ENCODE assay signal across 29 cellular contexts in genomic region chr18:58639237-58639636, GRCh38. TPM values are rescaled to one million over a fixed set of nuclear protein-coding genes. Genes with fewer than 3 reads are reported as not detected.
DNase-seq lines count a peak whose midpoint lies in the region; ATAC-seq and TF ChIP-seq lines count a peak whose summit lies in the region.
"Had no signal": no experiment of that assay in that cellular context is flagged by ENCODE, and none has a peak within 500 bp of the region (broad histone marks: within the 10 kb centered on the region; RNA-seq: fewer than 3 reads in every experiment).

No MANE protein-coding gene starts in this region.

- TF ChIP-seq CTCF in MCF 10A (IDR thresholded peaks at IDR 0.05; ENCODE audit: unreplicated experiment), result no peak
- TF ChIP-seq CTCF in breast epithelium (IDR thresholded peaks at IDR 0.05), result no peak
- no peak for TF ChIP-seq CTCF in hepatocyte (IDR thresholded peaks at IDR 0.05; ENCODE audit: poor library complexity)

- H3K27me3 Mint-ChIP-seq in MCF 10A (ENCODE audit: insufficient read depth, unreplicated experiment), result no peaks in the 10 kb centered on the region
- no peaks in the 10 kb centered on the region for H3K27me3 Mint-ChIP-seq in activated T-helper 17 cell treated with anti-CD3 and anti-CD28 coated beads, Interleukin-2, amount 50 U/mL, for 72 hours
- H3K27me3 Mint-ChIP-seq: activated CD4-positive, alpha-beta T cell treated with anti-CD3 and anti-CD28 coated beads, Interleukin-2, amount 10 ng/mL, durations not matched to agents 7 days and 5 days; memory B cell had no signal

- no peak for DNase-seq in MCF 10A (ENCODE audit: unreplicated experiment)
- no peak for DNase-seq in breast epithelium (ENCODE audit: low spot score in 2 of 2)
- DNase-seq in SK-N-MC (ENCODE audit: low read depth, low spot score), result no peak
- DNase-seq in hepatocyte (ENCODE audit: low spot score), result no peak
- DNase-seq in AML-193 (lab: John Stamatoyannopoulos, UW), result no peak
- no peak for DNase-seq in amygdala (lab: John Stamatoyannopoulos, UW)
- DNase-seq: activated CD4-positive, alpha-beta T cell treated with anti-CD3 and anti-CD28 coated beads, Interleukin-2, amount 10 ng/mL, durations not matched to agents 7 days and 5 days; activated naive CD4-positive, alpha-beta T cell treated with Interleukin-2 at 50 U/mL for 16 hours; activated T-cell treated with anti-CD3 and anti-CD28 coated beads, Interleukin-2, amount 50 U/mL, for 48 hours; adrenal gland; cortex of kidney; DMS153; NCI-H1417; NCI-H2227 treated with DMSO at 0.1 percent for 48 hours; NCI-H748 treated with DMSO at 0.1 percent for 48 hours; stimulated activated naive CD8-positive, alpha-beta T cell treated with anti-CD3 and anti-CD28 coated beads, Interleukin-15, Interleukin-2, amounts not matched to agents 100 U/mL and 50 U/mL, for 24 hours; SW 1271; T-helper 9 cell; uterus; WERI-Rb-1 had no signal

- no TSS peak for BruUV-seq in MCF 10A (replicated peaks; lab: Mats Ljungman, UMichigan)

- no peaks in the 10 kb centered on the region for H3K4me1 ChIP-seq in breast epithelium
- peaks cover 15% of the 10 kb centered on the region for H3K4me1 ChIP-seq in hepatocyte (ENCODE audit: insufficient read depth)
- H3K4me1 ChIP-seq: adrenal gland, uterus had no signal

- H3K4me3 Mint-ChIP-seq in MCF 10A (ENCODE audit: unreplicated experiment), result peak overlapping the region; percentile 10
- H3K4me3 Mint-ChIP-seq in activated T-helper 17 cell treated with anti-CD3 and anti-CD28 coated beads, Interleukin-2, amount 50 U/mL, for 72 hours, result no peak overlapping the region
- H3K4me3 Mint-ChIP-seq: activated CD4-positive, alpha-beta T cell treated with anti-CD3 and anti-CD28 coated beads, Interleukin-2, amount 10 ng/mL, durations not matched to agents 7 days and 5 days; memory B cell had no signal

- ATAC-seq in activated T-helper 17 cell treated with anti-CD3 and anti-CD28 coated beads, Interleukin-2, amount 50 U/mL, for 72 hours (replicated peaks), result no peak
- no peak for ATAC-seq in GM19328 (IDR thresholded peaks at IDR 0.05; ENCODE audit: unreplicated experiment)
- ATAC-seq: Right ventricle myocardium inferior had no signal

- H3K27ac Mint-ChIP-seq in MCF 10A (ENCODE audit: low read depth, unreplicated experiment), result no peak overlapping the region
- no peak overlapping the region for H3K27ac Mint-ChIP-seq in activated T-helper 17 cell treated with anti-CD3 and anti-CD28 coated beads, Interleukin-2, amount 50 U/mL, for 72 hours
- H3K27ac Mint-ChIP-seq: activated CD4-positive, alpha-beta T cell treated with anti-CD3 and anti-CD28 coated beads, Interleukin-2, amount 10 ng/mL, durations not matched to agents 7 days and 5 days had no signal

- H4K20me1 ChIP-seq in hepatocyte (ENCODE audit: insufficient read depth, poor library complexity, severe bottlenecking), result no peaks in the 10 kb centered on the region

- H2AFZ ChIP-seq in hepatocyte, result no peak overlapping the region

- CTCF ChIA-PET in MCF 10A (lab: Yijun Ruan, JAX), result interaction anchor here (1.1 kb wide), 1 partner anchor 14 kb away, joined by 3 read pairs; no protein-coding TSS in a partner anchor

- H3K36me3 ChIP-seq in breast epithelium (no peaks in the 10 kb centered on the region), SK-N-MC (ENCODE audit: insufficient read depth, low read length) (no peaks in the 10 kb centered on the region), hepatocyte (replicated peaks; ENCODE audit: insufficient read depth, low read depth) (no peaks in the 10 kb centered on the region)
- H3K36me3 ChIP-seq: adrenal gland, neutrophil, thoracic aorta, uterus, WERI-Rb-1 had no signal

- peaks cover 7% of the 10 kb centered on the region for H3K36me3 Mint-ChIP-seq in MCF 10A (ENCODE audit: insufficient read depth, unreplicated experiment)
- H3K36me3 Mint-ChIP-seq in activated T-helper 17 cell treated with anti-CD3 and anti-CD28 coated beads, Interleukin-2, amount 50 U/mL, for 72 hours (ENCODE audit: low read depth), result no peaks in the 10 kb centered on the region
- H3K36me3 Mint-ChIP-seq: memory B cell had no signal

- TF ChIP-seq POLR2A in breast epithelium (IDR thresholded peaks at IDR 0.05), result no peak

- H3K9me2 ChIP-seq in hepatocyte (replicated peaks; ENCODE audit: insufficient read depth), result no peaks in the 10 kb centered on the region

- H3K9me3 Mint-ChIP-seq in MCF 10A (ENCODE audit: unreplicated experiment), result no peaks in the 10 kb centered on the region
- H3K9me3 Mint-ChIP-seq in activated T-helper 17 cell treated with anti-CD3 and anti-CD28 coated beads, Interleukin-2, amount 50 U/mL, for 72 hours, result no peaks in the 10 kb centered on the region
- H3K9me3 Mint-ChIP-seq: memory B cell had no signal

- no peaks in the 10 kb centered on the region for H3K27me3 ChIP-seq in breast epithelium
- no peaks in the 10 kb centered on the region for H3K27me3 ChIP-seq in hepatocyte
- H3K27me3 ChIP-seq: adrenal gland, neutrophil, uterus had no signal

- no peaks in the 10 kb centered on the region for H3K9me3 ChIP-seq in breast epithelium
- H3K9me3 ChIP-seq in SK-N-MC (ENCODE audit: low read depth, low read length), result no peaks in the 10 kb centered on the region
- H3K9me3 ChIP-seq in hepatocyte (ENCODE audit: low read depth), result no peaks in the 10 kb centered on the region
- H3K9me3 ChIP-seq: adrenal gland, neutrophil, thoracic aorta, uterus had no signal

- no peak overlapping the region for H3K4me2 ChIP-seq in hepatocyte

- intact Hi-C loops in MCF 10A (cut with micrococcal nuclease), result loop anchor here (5.0 kb wide), 1 partner anchor 57 kb away; no protein-coding TSS in a partner anchor
- intact Hi-C loops in breast epithelium (cut with DNase I; ENCODE audit: low total_unique reads), result no loop called here

- no peak overlapping the region for H3K9ac ChIP-seq in SK-N-MC (ENCODE audit: insufficient read length)

- H3K4me3 ChIP-seq in breast epithelium (no peak overlapping the region), SK-N-MC (peak overlapping the region; percentile 65), hepatocyte (no peak overlapping the region)
- H3K4me3 ChIP-seq: adrenal gland, thoracic aorta, uterus had no signal

- H3K27ac ChIP-seq in breast epithelium, result no peak overlapping the region
- H3K27ac ChIP-seq in SK-N-MC, result peak overlapping the region; percentile 83
- peak overlapping the region; percentile 2 for H3K27ac ChIP-seq in hepatocyte
- H3K27ac ChIP-seq: 22Rv1, adrenal gland, neutrophil, thoracic aorta, uterus, WERI-Rb-1 had no signal

- 90% methylated on average over 2 of the region's 2 CpGs for WGBS in hepatocyte (ENCODE audit: low lambda C conversion rate, missing lambda C conversion rate)

- POLR2A ChIA-PET in MCF 10A (lab: Yijun Ruan, JAX), result interaction anchor here (0.6 to 2.8 kb wide), 16 partner anchors 13 to 311 kb away, joined by 3 to 54 read pairs (median 4); partner anchors contain the start of gene MALT1

- no peaks in the 10 kb centered on the region for H3K79me2 ChIP-seq in hepatocyte

- H3K4me1 Mint-ChIP-seq in MCF 10A (ENCODE audit: insufficient read depth, unreplicated experiment), result peaks cover 10% of the 10 kb centered on the region
- H3K4me1 Mint-ChIP-seq in activated T-helper 17 cell treated with anti-CD3 and anti-CD28 coated beads, Interleukin-2, amount 50 U/mL, for 72 hours, result peaks cover 10% of the 10 kb centered on the region

RNA-seq across cellular contexts. Expression of gene ALPK2, which starts 10.3 kb away (rescaled TPM):
- total RNA-seq in MCF 10A (2022), result 0.16 and 0.37 TPM in 2 replicates
- 1 to 10 TPM in 1 of 3 donors, under 1 TPM in 2; under 0.01 to 1.8 (median 0.29) TPM for total RNA-seq in breast epithelium
- total RNA-seq in hepatocyte, result 22.8 and 25.0 TPM in 2 replicates
- polyA plus RNA-seq in hepatocyte, result 13.6 and 18.5 TPM in 2 replicates
- 1 to 10 TPM in 1 of 2 donors, under 1 TPM in 1; 0.65 to 2.6 TPM for total RNA-seq in activated T-helper 17 cell treated with anti-CD3 and anti-CD28 coated beads, Interleukin-2, amount 50 U/mL, for 72 hours
- total RNA-seq: activated CD4-positive, alpha-beta T cell treated with anti-CD3 and anti-CD28 coated beads, Interleukin-2, amount 10 ng/mL, durations not matched to agents 7 days and 5 days; frontal cortex; pulmonary artery endothelial cell; thoracic aorta had no signal

RNA-seq across cellular contexts. Expression of gene MALT1, which starts 32.0 kb away (rescaled TPM):
- 28.5 and 33.0 TPM in 2 replicates for total RNA-seq in MCF 10A (2022)
- 10 to 100 TPM; 26.7 to 33.5 (median 26.9) TPM for total RNA-seq in breast epithelium
- total RNA-seq in hepatocyte, result 31.3 and 35.9 TPM in 2 replicates
- polyA plus RNA-seq in hepatocyte, result 9.7 and 14.9 TPM in 2 replicates
- 10 to 100 TPM; 45.3 to 92.3 TPM for total RNA-seq in activated T-helper 17 cell treated with anti-CD3 and anti-CD28 coated beads, Interleukin-2, amount 50 U/mL, for 72 hours

Comparison
In these comparisons a context has a peak if more than half of its experiments do, and no peak if none do; other contexts are left out.
1. H3K27ac ChIP-seq: peak in SK-N-MC (single experiment) and hepatocyte (single experiment); none in breast epithelium (0 of 2).